In the genomic region with DNA sequence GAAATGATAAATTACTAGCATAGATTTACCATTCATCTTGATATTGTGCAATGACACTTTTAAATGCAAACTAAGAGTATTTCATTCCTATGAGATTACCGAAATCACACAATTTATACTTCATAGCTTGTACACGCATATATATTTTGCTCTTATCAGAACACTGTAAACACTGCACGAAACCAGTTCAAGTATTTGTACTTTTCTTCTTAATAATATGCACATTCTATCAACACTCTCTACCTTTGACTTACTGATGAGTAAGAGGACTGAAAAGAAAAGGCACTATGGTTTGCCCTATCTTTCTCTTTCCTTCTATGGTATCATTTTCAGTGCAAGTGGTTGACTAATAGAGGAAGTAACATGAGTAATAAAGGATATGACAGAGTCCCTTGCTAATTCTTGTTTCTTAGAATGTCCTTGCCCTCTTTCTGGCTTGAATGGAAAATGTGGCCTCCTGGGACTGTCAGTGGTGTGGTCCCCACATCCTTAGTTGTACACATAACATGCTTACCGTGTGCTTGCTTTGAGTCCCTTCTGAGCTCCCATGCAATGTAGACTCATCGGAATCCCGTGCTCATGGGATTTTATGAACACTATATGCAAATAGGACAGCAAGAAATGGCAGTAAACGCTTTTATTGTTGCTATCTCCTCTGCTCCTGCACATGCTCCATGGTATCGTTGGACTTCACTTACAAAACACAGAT, we compare ENCODE assay signal across 8 cellular contexts.
DNase-seq lines count a peak whose midpoint lies in the region; ATAC-seq and TF ChIP-seq lines count a peak whose summit lies in the region.

No MANE protein-coding gene starts in this region.

- peaks cover 3 to 13% of the 10 kb centered on the region in 2 donors for H3K9me3 Mint-ChIP-seq in activated naive CD4-positive, alpha-beta T cell treated with anti-CD3 and anti-CD28 coated beads, Interleukin-2, amount 50 U/mL, for 72 hours

- H3K4me3 ChIP-seq in lung = no peak overlapping the region
- no peak overlapping the region for H3K4me3 ChIP-seq in MG63

- in situ Hi-C loops in GM13977 (cut with MboI; ENCODE audit: low pct_unique_long_range_greater_than_20kb, low sequenced_read_pairs, unreplicated experiment) = no loop called here

- no peaks in the 10 kb centered on the region for H3K27me3 ChIP-seq in lung (ENCODE audit: control insufficient read depth, insufficient read depth)
- no peaks in the 10 kb centered on the region for H3K27me3 ChIP-seq in MG63

- H3K9me3 ChIP-seq in lung (ENCODE audit: control insufficient read depth in 2 of 2, insufficient read depth in 1 of 2, low read length in 1 of 2) (peaks cover 0 to 2% of the 10 kb centered on the region in 2 donors), MG63 (no peaks in the 10 kb centered on the region)

- DNase-seq in GM13977 (ENCODE audit: low spot score) = peak; percentile 53
- peak; percentile 14 for DNase-seq in KG1 (lab: John Stamatoyannopoulos, UW)
- peak; percentile 55 to 58 for DNase-seq in activated naive CD4-positive, alpha-beta T cell treated with anti-CD3 and anti-CD28 coated beads, Interleukin-2, amount 50 U/mL, for 72 hours (ENCODE audit: low spot score in 2 of 2)
- DNase-seq in lung (ENCODE audit: low spot score) = no peak
- no peak for DNase-seq in Ammon's horn (ENCODE audit: low spot score)
- DNase-seq in MG63 = no peak
- no peak for DNase-seq in NCI-H510A treated with DMSO at 0.1 percent for 48 hours (lab: John Stamatoyannopoulos, UW)

- H3K27ac Mint-ChIP-seq in activated naive CD4-positive, alpha-beta T cell treated with anti-CD3 and anti-CD28 coated beads, Interleukin-2, amount 50 U/mL, for 72 hours = peak overlapping the region; percentile 71 to 91

- 67 to 68% methylated on average over 8 of the region's 8 CpGs for WGBS in lung, 2 donors

- ATAC-seq in GM21723 (IDR thresholded peaks at IDR 0.05; ENCODE audit: unreplicated experiment) (peak; percentile 76), lung (ENCODE audit: insufficient read depth, low FRiP score) (peak; percentile 73)
- peak; percentile 93 to 95 for ATAC-seq in activated naive CD4-positive, alpha-beta T cell treated with anti-CD3 and anti-CD28 coated beads, Interleukin-2, amount 50 U/mL, for 72 hours

- H3K27ac ChIP-seq in lung (ENCODE audit: low read depth in 1 of 2, low read length in 1 of 2) = no peak overlapping the region

- H3K36me3 ChIP-seq in lung (ENCODE audit: control insufficient read depth in 2 of 2, insufficient read depth in 2 of 2, low read length in 2 of 2) (no peaks in the 10 kb centered on the region), MG63 (no peaks in the 10 kb centered on the region)

- peaks cover 0 to 9% of the 10 kb centered on the region in 2 donors for H3K4me1 ChIP-seq in lung (ENCODE audit: control insufficient read depth in 2 of 2, insufficient read depth in 2 of 2, low read length in 2 of 2)

- peaks cover 0 to 25% of the 10 kb centered on the region in 2 donors for H3K36me3 Mint-ChIP-seq in activated naive CD4-positive, alpha-beta T cell treated with anti-CD3 and anti-CD28 coated beads, Interleukin-2, amount 50 U/mL, for 72 hours

- no peak for TF ChIP-seq CTCF in GM13977 (IDR thresholded peaks at IDR 0.05; ENCODE audit: extremely low read depth, insufficient read depth, missing control alignments)
- no peak for TF ChIP-seq CTCF in lung (IDR thresholded peaks at IDR 0.05; ENCODE audit: control extremely low read depth, extremely low read depth)

Comparison
In these comparisons a context has a peak if more than half of its experiments do, and no peak if none do; other contexts are left out.
1. DNase-seq: peak in GM13977 (single experiment), KG1 (single experiment) and activated naive CD4-positive, alpha-beta T cell treated with anti-CD3 and anti-CD28 coated beads, Interleukin-2, amount 50 U/mL, for 72 hours (2 of 2); none in lung (single experiment), Ammon's horn (single experiment), MG63 (single experiment) and NCI-H510A treated with DMSO at 0.1 percent for 48 hours (single experiment).
2. Peak in every context shown above with its lines, with median percentiles within 50 percentile points of each other: ATAC-seq.